Comparison of ENCODE assay signal across 8 cellular contexts in genomic region chr6:150685860-150686259, GRCh38.
A peak's percentile ranks its signal among the peaks of the same experiment; 100 is the strongest.
DNase-seq lines count a peak whose midpoint lies in the region; ATAC-seq lines count a peak whose summit lies in the region.

No MANE protein-coding gene starts in this region.

- H3K27ac ChIP-seq in epithelial cell of prostate: peak overlapping the region; percentile 44

- DNase-seq in Daoy (ENCODE audit: low read depth): peak; percentile 65
- peak; percentile 41 for DNase-seq in HuH-7.5 (ENCODE audit: low spot score)
- DNase-seq in activated CD4-positive, CD25-positive, alpha-beta regulatory T cell (lab: John Stamatoyannopoulos, UW): peak in 3 of 4 experiments; percentile 8 to 22 (median 12)
- no peak for DNase-seq in epithelial cell of prostate (ENCODE audit: low read depth, low spot score)
- peak; percentile 45 for DNase-seq in stimulated activated CD4-positive, alpha-beta T cell treated with anti-CD3 and anti-CD28 coated beads, Interleukin-12 subunit alpha, Interleukin-12 subunit beta, amount 100 ng/mL, for 4 hours
- DNase-seq in DMS79 treated with DMSO at 0.1 percent for 48 hours (lab: John Stamatoyannopoulos, UW): no peak
- no peak for DNase-seq in NCI-H1436 treated with DMSO at 0.1 percent for 48 hours (lab: John Stamatoyannopoulos, UW)

- ATAC-seq in GM19438 (IDR thresholded peaks at IDR 0.05; ENCODE audit: low read depth, unreplicated experiment): peak; percentile 54

Comparison
In these comparisons a context has a peak if more than half of its experiments do, and no peak if none do; other contexts are left out.
1. DNase-seq: peak in Daoy (single experiment), HuH-7.5 (single experiment), activated CD4-positive, CD25-positive, alpha-beta regulatory T cell (3 of 4) and stimulated activated CD4-positive, alpha-beta T cell treated with anti-CD3 and anti-CD28 coated beads, Interleukin-12 subunit alpha, Interleukin-12 subunit beta, amount 100 ng/mL, for 4 hours (single experiment); none in epithelial cell of prostate (single experiment), DMS79 treated with DMSO at 0.1 percent for 48 hours (single experiment) and NCI-H1436 treated with DMSO at 0.1 percent for 48 hours (single experiment).